37 cellular contexts compared by ENCODE assay signal in genomic region chr3:119743921-119744320, GRCh38. TPM values are rescaled to one million over a fixed set of nuclear protein-coding genes. Genes with fewer than 3 reads are reported as not detected.
"Had no signal": no experiment of that assay in that cellular context is flagged by ENCODE, and none has a peak within 500 bp of the region (broad histone marks: within the 10 kb centered on the region; RNA-seq: fewer than 3 reads in every experiment).

No MANE protein-coding gene starts in this region.

- H3K36me3 ChIP-seq: colonic mucosa, left lung, right lobe of liver, suprapubic skin, transverse colon, upper lobe of right lung, uterus had no signal

- H3K4me3 ChIP-seq: colonic mucosa, esophagus muscularis mucosa, gastroesophageal sphincter, heart left ventricle, hepatocyte, left lung, mucosa of descending colon, psoas muscle, right lobe of liver, suprapubic skin, transverse colon, upper lobe of right lung, uterus had no signal

- H3K36me3 Mint-ChIP-seq: naive thymus-derived CD4-positive, alpha-beta T cell had no signal

- H3K4me2 ChIP-seq: hepatocyte had no signal

- H3K9me3 ChIP-seq: colonic mucosa, esophagus muscularis mucosa, gastroesophageal sphincter, heart left ventricle, left lung, mucosa of descending colon, psoas muscle, right lobe of liver, suprapubic skin, transverse colon, upper lobe of right lung, uterus had no signal

- H3K27me3 Mint-ChIP-seq: dendritic cell treated with granulocyte-macrophage colony-stimulating factor and Interleukin-4, amounts not matched to agents 40 ng/mL and 50 ng/mL, for 4 days had no signal

- H3K4me1 ChIP-seq: colonic mucosa, esophagus muscularis mucosa, foreskin keratinocyte, gastroesophageal sphincter, left lung, psoas muscle, right lobe of liver, suprapubic skin, transverse colon, upper lobe of right lung, uterus had no signal

- H2AFZ ChIP-seq: hepatocyte had no signal

- H3K27ac Mint-ChIP-seq: dendritic cell treated with granulocyte-macrophage colony-stimulating factor and Interleukin-4, amounts not matched to agents 40 ng/mL and 50 ng/mL, for 4 days; endodermal cell; mesothelial cell of epicardium; naive thymus-derived CD4-positive, alpha-beta T cell; nephron; stimulated activated naive CD8-positive, alpha-beta T cell treated with anti-CD3 and anti-CD28 coated beads, Interleukin-15, amount 100 ng/mL, for 72 hours had no signal

- H3K9me3 Mint-ChIP-seq: dendritic cell treated with granulocyte-macrophage colony-stimulating factor and Interleukin-4, amounts not matched to agents 40 ng/mL and 50 ng/mL, for 4 days; endodermal cell; mesothelial cell of epicardium; naive thymus-derived CD4-positive, alpha-beta T cell; nephron; stimulated activated naive CD8-positive, alpha-beta T cell treated with anti-CD3 and anti-CD28 coated beads, Interleukin-15, amount 100 ng/mL, for 72 hours had no signal

- H3K27ac ChIP-seq: colonic mucosa, epithelial cell of prostate, esophagus muscularis mucosa, foreskin keratinocyte, gastroesophageal sphincter, heart left ventricle, hepatocyte, left lung, psoas muscle, right lobe of liver, suprapubic skin, transverse colon, upper lobe of right lung, uterus had no signal

- H3K4me3 Mint-ChIP-seq: dendritic cell treated with granulocyte-macrophage colony-stimulating factor and Interleukin-4, amounts not matched to agents 40 ng/mL and 50 ng/mL, for 4 days; endodermal cell; mesothelial cell of epicardium; naive thymus-derived CD4-positive, alpha-beta T cell; nephron; stimulated activated naive CD8-positive, alpha-beta T cell treated with anti-CD3 and anti-CD28 coated beads, Interleukin-15, amount 100 ng/mL, for 72 hours had no signal

- H3K4me1 Mint-ChIP-seq: endodermal cell; mesothelial cell of epicardium; naive thymus-derived CD4-positive, alpha-beta T cell; stimulated activated naive CD8-positive, alpha-beta T cell treated with anti-CD3 and anti-CD28 coated beads, Interleukin-15, amount 100 ng/mL, for 72 hours had no signal

- ATAC-seq: foreskin keratinocyte; gastroesophageal sphincter; heart left ventricle; left cardiac atrium; left lung; mucosa of descending colon; naive thymus-derived CD4-positive, alpha-beta T cell; psoas muscle; right lobe of liver; stimulated activated naive CD8-positive, alpha-beta T cell treated with anti-CD3 and anti-CD28 coated beads, Interleukin-15, amount 100 ng/mL, for 72 hours; upper lobe of right lung had no signal

- FAIRE-seq: islet of Langerhans, small intestine had no signal

- DNase-seq: colonic mucosa; effector CD8-positive, alpha-beta T cell; endodermal cell; foreskin keratinocyte; heart left ventricle; left cardiac atrium; left lung; mesenchymal stem cell; mucosa of descending colon; naive thymus-derived CD4-positive, alpha-beta T cell; nucleus accumbens; posterior cingulate gyrus; psoas muscle; small intestine; stimulated activated CD4-positive, alpha-beta T cell treated with anti-CD3 and anti-CD28 coated beads, Interleukin-12 subunit alpha, Interleukin-12 subunit beta, amount 100 ng/mL, for 4 hours; stimulated activated CD4-positive, alpha-beta T cell treated with anti-CD3 and anti-CD28 coated beads, Interleukin-1b, Interleukin-23, amount 100 ng/mL, for 48 hours; stimulated activated CD4-positive, alpha-beta T cell treated with anti-CD3 and anti-CD28 coated beads, Interleukin-4, amount 100 ng/mL, for 1 hour; stimulated activated CD8-positive, alpha-beta memory T cell treated with anti-CD3 and anti-CD28 coated beads, Interleukin-4, amount 100 ng/mL, for 48 hours; stimulated activated naive CD4-positive, alpha-beta T cell; stimulated activated naive CD8-positive, alpha-beta T cell treated with anti-CD3 and anti-CD28 coated beads, Interleukin-15, amount 100 ng/mL, for 72 hours; transverse colon; upper lobe of right lung; uterus had no signal

- H3K79me2 ChIP-seq: hepatocyte had no signal

- H3K27me3 ChIP-seq: colonic mucosa, esophagus muscularis mucosa, gastroesophageal sphincter, heart left ventricle, hepatocyte, left lung, right lobe of liver, suprapubic skin, transverse colon, upper lobe of right lung, uterus had no signal

RNA-seq across cellular contexts. Expression of gene NR1I2, which starts 38.0 kb away (rescaled TPM):
- total RNA-seq: fibroblast of lung, foreskin keratinocyte, gastroesophageal sphincter, lower leg skin, lung microvascular endothelial cell, osteocyte, psoas muscle, suprapubic skin, upper lobe of right lung had no signal
- polyA plus RNA-seq: foreskin keratinocyte had no signal

RNA-seq across cellular contexts. Expression of gene CFAP91, which starts 41.1 kb away (rescaled TPM):
- total RNA-seq: lung microvascular endothelial cell, osteocyte had no signal
- polyA plus RNA-seq: hepatocyte had no signal
